Comparison of ENCODE assay signal across 21 cellular contexts in genomic region chr10:78300526-78300925, GRCh38.
DNase-seq lines count a peak whose midpoint lies in the region; ATAC-seq and TF ChIP-seq lines count a peak whose summit lies in the region.
"Had no signal": no experiment of that assay in that cellular context is flagged by ENCODE, and none has a peak within 500 bp of the region (broad histone marks: within the 10 kb centered on the region; RNA-seq: fewer than 3 reads in every experiment).

No MANE protein-coding gene starts in this region.

- H3K36me3 ChIP-seq in rectal smooth muscle tissue (ENCODE audit: control insufficient read depth, insufficient read depth, low read length): no peaks in the 10 kb centered on the region
- H3K36me3 ChIP-seq: cardiac muscle cell, gastrocnemius medialis, right lobe of liver, thyroid gland had no signal

- H3K9ac ChIP-seq in rectal smooth muscle tissue (ENCODE audit: low read length): no peak overlapping the region

- H3K4me3 ChIP-seq in HL-60 (replicated peaks; ENCODE audit: insufficient read depth, low read length) (no peak overlapping the region), coronary artery (no peak overlapping the region), rectal smooth muscle tissue (ENCODE audit: low read length) (no peak overlapping the region)
- H3K4me3 ChIP-seq: cardiac muscle cell, gastrocnemius medialis, right lobe of liver, thyroid gland had no signal

- TF ChIP-seq CTCF in HL-60 (IDR thresholded peaks at IDR 0.05; ENCODE audit: insufficient read depth, low read length): no peak
- no peak for TF ChIP-seq CTCF in coronary artery (IDR thresholded peaks at IDR 0.05)

- no peaks in the 10 kb centered on the region for H3K27me3 ChIP-seq in HL-60 (ENCODE audit: insufficient read depth, poor library complexity, severe bottlenecking)
- no peaks in the 10 kb centered on the region for H3K27me3 ChIP-seq in rectal smooth muscle tissue (ENCODE audit: control insufficient read depth, insufficient read depth, low read length)
- H3K27me3 ChIP-seq: cardiac muscle cell, gastrocnemius medialis, right lobe of liver, thyroid gland had no signal

- peak overlapping the region; percentile 87 for H3K27ac ChIP-seq in HL-60 (replicated peaks)
- H3K27ac ChIP-seq in coronary artery: peak overlapping the region in 1 of 2 donors; percentile 33
- peak overlapping the region; percentile 10 for H3K27ac ChIP-seq in rectal smooth muscle tissue (ENCODE audit: low read depth, low read length)
- H3K27ac ChIP-seq: thyroid gland had no signal

- peaks cover 12% of the 10 kb centered on the region for H3K4me1 ChIP-seq in rectal smooth muscle tissue (ENCODE audit: control insufficient read depth, insufficient read depth, low read length)

- ATAC-seq in GM18858 (IDR thresholded peaks at IDR 0.05; ENCODE audit: unreplicated experiment): no peak
- ATAC-seq: activated T-helper 17 cell treated with anti-CD3 and anti-CD28 coated beads, Interleukin-2, amount 50 U/mL, for 72 hours; gastrocnemius medialis; left colon; right lobe of liver had no signal

- DNase-seq in HL-60 (ENCODE audit: low read depth in 1 of 2, low spot score in 1 of 2): no peak
- peak; percentile 65 for DNase-seq in coronary artery (ENCODE audit: low spot score)
- DNase-seq in ureter (ENCODE audit: low spot score): peak; percentile 32
- no peak for DNase-seq in NCI-H2029 treated with DMSO at 0.1 percent for 48 hours (lab: John Stamatoyannopoulos, UW)
- no peak for DNase-seq in central memory CD4-positive, alpha-beta T cell
- DNase-seq: CD4-positive, alpha-beta memory T cell; gastrocnemius medialis; hypothalamus; left colon; NCI-H1048; NCI-H1694 treated with DMSO at 0.1 percent for 48 hours; NCI-H524; NK-92 treated with Interleukin-12 subunit alpha and Interleukin-12 subunit beta, amount 100 ng/mL, for 24 hours; Right ventricle myocardium superior; stimulated activated naive CD4-positive, alpha-beta T cell treated with Interleukin-2 at 50 U/mL for 16 hours; thyroid gland had no signal

Comparison
In these comparisons a context has a peak if more than half of its experiments do, and no peak if none do; other contexts are left out.
1. DNase-seq: peak in coronary artery (single experiment) and ureter (single experiment); none in HL-60 (0 of 2), NCI-H2029 treated with DMSO at 0.1 percent for 48 hours (single experiment) and central memory CD4-positive, alpha-beta T cell (single experiment).